In genomic region chr9:110765926-110766325, GRCh38 we compare ENCODE assay signal across 13 cellular contexts.
A peak's percentile ranks its signal among the peaks of the same experiment; 100 is the strongest.
DNase-seq lines count a peak whose midpoint lies in the region; ATAC-seq and TF ChIP-seq lines count a peak whose summit lies in the region.
"Had no signal": no experiment of that assay in that cellular context is flagged by ENCODE, and none has a peak within 500 bp of the region (broad histone marks: within the 10 kb centered on the region; RNA-seq: fewer than 3 reads in every experiment).

No MANE protein-coding gene starts in this region.

- H3K9me3 ChIP-seq in H9 (ENCODE audit: control insufficient read depth, low read depth, low read length) (no peaks in the 10 kb centered on the region), psoas muscle (no peaks in the 10 kb centered on the region)

- H3K36me3 ChIP-seq in psoas muscle (ENCODE audit: insufficient read depth in 1 of 2, low read depth in 1 of 2), result no peaks in the 10 kb centered on the region

- H2BK120ac ChIP-seq in H9 (ENCODE audit: low read depth, low read length, poor library complexity, severe bottlenecking), result no peak overlapping the region

- no CpG with 5 or more reads among the region's 2 CpGs for WGBS in H9 (ENCODE audit: extremely low coverage, insufficient read length, low lambda C conversion rate)
- 84 to 91% (median 87%) methylated on average over 2 of the region's 2 CpGs for WGBS in psoas muscle, 3 donors

- H3K56ac ChIP-seq in H9 (ENCODE audit: insufficient read length, low read depth, low read length), result no peak overlapping the region

- no peak overlapping the region for H4K8ac ChIP-seq in H9 (replicated peaks; ENCODE audit: insufficient read length, low read depth, low read length)

- no peaks in the 10 kb centered on the region for H3K23me2 ChIP-seq in H9 (ENCODE audit: insufficient read length, low read depth, low read length, poor library complexity, severe bottlenecking)

- no peaks in the 10 kb centered on the region; a peak in 2 of 4 replicates for H3K4me1 Mint-ChIP-seq in H9
- H3K4me1 Mint-ChIP-seq in osteocyte (ENCODE audit: unreplicated experiment), result peaks cover 31% of the 10 kb centered on the region
- H3K4me1 Mint-ChIP-seq: B cell had no signal

- no peak for ATAC-seq in psoas muscle
- ATAC-seq: HCT116 had no signal

- no peak overlapping the region for H2BK12ac ChIP-seq in H9 (ENCODE audit: insufficient read length, low read depth, low read length)

- H2BK5ac ChIP-seq in H9 (ENCODE audit: insufficient read length, low read length), result no peak overlapping the region

- no peak overlapping the region for H3K14ac ChIP-seq in H9 (ENCODE audit: insufficient read depth, low read length)

- no peak for TF ChIP-seq CTCF in H9 (conservative IDR thresholded peaks at IDR 0.05)
- TF ChIP-seq CTCF in psoas muscle (IDR thresholded peaks at IDR 0.05), result no peak
- no peak for TF ChIP-seq CTCF in osteocyte (IDR thresholded peaks at IDR 0.05)

- H3K9ac ChIP-seq in H9 (ENCODE audit: extremely low read depth, insufficient read length, low read length), result no peak overlapping the region

- H3K23ac ChIP-seq in H9 (ENCODE audit: insufficient read length, low read depth, low read length), result no peak overlapping the region

- H3K36me3 Mint-ChIP-seq in H9 (ENCODE audit: insufficient read depth in 1 of 3, low read depth in 3 of 3) (no peaks in the 10 kb centered on the region), osteocyte (ENCODE audit: unreplicated experiment) (peaks cover 2% of the 10 kb centered on the region)

- no peaks in the 10 kb centered on the region for H4K20me1 ChIP-seq in H9 (ENCODE audit: control insufficient read depth, insufficient read depth, insufficient read length)

- intact Hi-C loops in psoas muscle (cut with DNase I), result no loop called here

- no peak overlapping the region for H2AFZ ChIP-seq in H9 (ENCODE audit: low read length)

- H3K4me1 ChIP-seq in H9 (ENCODE audit: insufficient read depth, low read length) (no peaks in the 10 kb centered on the region), psoas muscle (no peaks in the 10 kb centered on the region)

- H3K4me3 Mint-ChIP-seq in H9, result no peak overlapping the region
- no peak overlapping the region for H3K4me3 Mint-ChIP-seq in osteocyte (ENCODE audit: unreplicated experiment)
- H3K4me3 Mint-ChIP-seq: B cell; CD4-positive, alpha-beta T cell had no signal

- H4K5ac ChIP-seq in H9 (ENCODE audit: insufficient read length, low read depth, low read length), result no peak overlapping the region

- H3K9me3 Mint-ChIP-seq in H9 (no peaks in the 10 kb centered on the region), osteocyte (ENCODE audit: unreplicated experiment) (no peaks in the 10 kb centered on the region)
- H3K9me3 Mint-ChIP-seq: CD4-positive, alpha-beta T cell had no signal

- no peak overlapping the region for H3K27ac ChIP-seq in H9 (ENCODE audit: insufficient read length, low read depth, low read length)
- H3K27ac ChIP-seq in caudate nucleus (ENCODE audit: low read depth, low read length), result peak overlapping the region; percentile 76
- H3K27ac ChIP-seq in substantia nigra (ENCODE audit: low read depth, low read length, poor library complexity, severe bottlenecking), result peak overlapping the region; percentile 59
- no peak overlapping the region for H3K27ac ChIP-seq in psoas muscle

- H2BK15ac ChIP-seq in H9 (ENCODE audit: low read depth, low read length), result no peak overlapping the region

- H4K91ac ChIP-seq in H9 (ENCODE audit: insufficient read length, low read depth, low read length), result no peak overlapping the region

- H3K79me1 ChIP-seq in H9 (ENCODE audit: insufficient read depth, low read depth, low read length, poor library complexity, severe bottlenecking), result no peaks in the 10 kb centered on the region

- H3K27me3 Mint-ChIP-seq in H9 (ENCODE audit: low read depth) (no peaks in the 10 kb centered on the region), osteocyte (ENCODE audit: unreplicated experiment) (no peaks in the 10 kb centered on the region)
- H3K27me3 Mint-ChIP-seq: B cell; CD4-positive, alpha-beta T cell had no signal

- H3K27ac Mint-ChIP-seq in H9 (peak overlapping the region in 2 of 3 experiments; percentile 7 to 26; a peak in 4 of 7 replicates), osteocyte (ENCODE audit: unreplicated experiment) (no peak overlapping the region)
- H3K27ac Mint-ChIP-seq: B cell; CD4-positive, alpha-beta T cell had no signal

- H2BK20ac ChIP-seq in H9 (ENCODE audit: low read depth, low read length, poor library complexity, severe bottlenecking), result no peak overlapping the region

- no peak overlapping the region for H3K4me2 ChIP-seq in H9 (ENCODE audit: insufficient read depth, insufficient read length, low read length)

- H3K4ac ChIP-seq in H9 (ENCODE audit: low read depth, low read length), result no peak overlapping the region

- H3T11ph ChIP-seq in H9 (ENCODE audit: low read length), result no peak overlapping the region

- DNase-seq in H9 (no peak), caudate nucleus (lab: John Stamatoyannopoulos, UW) (no peak), islet precursor cell (peak; percentile 67), substantia nigra (lab: John Stamatoyannopoulos, UW) (no peak), psoas muscle (no peak), inferior parietal cortex (ENCODE audit: extremely low spot score) (no peak), NCI-H1105 (lab: John Stamatoyannopoulos, UW) (no peak), osteocyte (ENCODE audit: extremely low spot score, unreplicated experiment) (no peak)
- DNase-seq: C1 segment of cervical spinal cord; CD4-positive, alpha-beta T cell; DMS79 had no signal

- H3K79me2 ChIP-seq in H9 (ENCODE audit: insufficient read depth, low read length), result no peaks in the 10 kb centered on the region

- no peak overlapping the region for H3K18ac ChIP-seq in H9 (ENCODE audit: insufficient read length, low read depth, low read length)

- no peaks in the 10 kb centered on the region for H3K27me3 ChIP-seq in H9 (ENCODE audit: insufficient read depth, low read length)
- no peaks in the 10 kb centered on the region for H3K27me3 ChIP-seq in psoas muscle (ENCODE audit: insufficient read depth in 3 of 3, low read length in 2 of 3)

- H2AK5ac ChIP-seq in H9 (ENCODE audit: insufficient read length, low read length), result no peak overlapping the region

- no peak overlapping the region for H3K4me3 ChIP-seq in psoas muscle

Comparison
In these comparisons a context has a peak if more than half of its experiments do, and no peak if none do; other contexts are left out.
1. H3K27ac ChIP-seq: peak in caudate nucleus (single experiment) and substantia nigra (single experiment); none in H9 (single experiment) and psoas muscle (single experiment).